1 cellular context compared by ENCODE assay signal in the genomic region with DNA sequence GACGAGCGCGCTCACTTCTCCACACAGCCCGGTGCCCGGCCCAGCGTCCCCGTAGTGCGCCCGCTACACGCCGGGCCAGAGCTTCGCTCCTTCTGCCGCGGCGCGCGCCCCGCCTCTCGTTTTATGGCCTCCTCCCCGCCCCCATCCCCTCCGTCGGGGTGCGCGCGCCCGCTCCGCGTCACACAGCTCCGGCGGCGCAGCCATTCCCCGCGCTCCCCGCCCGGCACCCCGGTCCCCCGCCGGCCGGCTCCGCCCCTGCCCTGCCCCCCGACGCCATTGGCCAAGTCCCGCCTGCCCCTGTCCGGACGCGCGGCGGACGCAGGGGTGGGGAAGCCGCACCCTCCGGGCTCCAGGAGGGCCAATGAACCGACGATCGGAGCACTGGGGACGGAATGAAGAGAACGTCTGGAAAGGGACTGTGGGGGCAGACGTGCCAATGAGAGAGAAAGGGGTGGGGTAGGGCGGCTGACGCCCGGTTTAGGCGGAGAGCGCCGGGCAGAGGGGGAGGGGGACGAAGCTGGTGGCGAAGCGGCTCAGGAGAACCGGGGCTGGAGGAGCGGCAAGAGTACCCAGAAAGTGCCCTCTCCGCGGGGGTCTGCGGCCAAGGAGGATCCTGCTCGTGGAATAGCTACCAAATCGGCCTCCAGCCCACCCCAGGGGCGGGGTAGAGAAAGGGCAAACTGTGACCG.
TF ChIP-seq lines count a peak whose summit lies in the region.

A gene with protein sequence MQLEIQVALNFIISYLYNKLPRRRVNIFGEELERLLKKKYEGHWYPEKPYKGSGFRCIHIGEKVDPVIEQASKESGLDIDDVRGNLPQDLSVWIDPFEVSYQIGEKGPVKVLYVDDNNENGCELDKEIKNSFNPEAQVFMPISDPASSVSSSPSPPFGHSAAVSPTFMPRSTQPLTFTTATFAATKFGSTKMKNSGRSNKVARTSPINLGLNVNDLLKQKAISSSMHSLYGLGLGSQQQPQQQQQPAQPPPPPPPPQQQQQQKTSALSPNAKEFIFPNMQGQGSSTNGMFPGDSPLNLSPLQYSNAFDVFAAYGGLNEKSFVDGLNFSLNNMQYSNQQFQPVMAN (minus strand): TSS at position 94 of the 689 bp plus-strand sequence. CDS start 2,337 bp downstream, outside the sequence.

TF ChIP-seq in HepG2, 621 proteins besides CTCF, POLR2A, EP300 and RAD21 (continued from another document and continues in another):
- TF ChIP-seq ZNF318 (CRISPR knock-in tag; IDR thresholded peaks at IDR 0.05) = peak; percentile 51; the same call in 1 of the 2 replicates
- 0 out of 2 replicates have a peak, but pooled peaks have one; percentile 24 for TF ChIP-seq DMTF1 (CRISPR knock-in tag; IDR thresholded peaks at IDR 0.05)
- TF ChIP-seq TRIM24 (CRISPR knock-in tag; IDR thresholded peaks at IDR 0.05) = no peak; the same call in 1 of the 2 replicates
- peak; percentile 69; the same call in 1 of the 2 replicates for TF ChIP-seq ZMYM4 (CRISPR knock-in tag; IDR thresholded peaks at IDR 0.05)
- 0 out of 2 replicates have a peak, but pooled peaks have one; percentile 0 for TF ChIP-seq ZNF30 (CRISPR knock-in tag; IDR thresholded peaks at IDR 0.05)
- TF ChIP-seq ZNF761 (CRISPR knock-in tag; conservative IDR thresholded peaks at IDR 0.05) = peak; percentile 80; the same call in 1 of the 2 replicates
- TF ChIP-seq JUN (CRISPR knock-in tag; IDR thresholded peaks at IDR 0.05) = no peak; the same call in 1 of the 2 replicates
- 0 out of 2 replicates have a peak, but pooled peaks have one; percentile 90 for TF ChIP-seq PAX8 (CRISPR knock-in tag; IDR thresholded peaks at IDR 0.05; ENCODE audit: borderline replicate concordance)
- peak; percentile 93 for TF ChIP-seq GTF2F1 (IDR thresholded peaks at IDR 0.05; ENCODE audit: low read length)
- TF ChIP-seq KLF11 (CRISPR knock-in tag; IDR thresholded peaks at IDR 0.05) = peak; percentile 97
- TF ChIP-seq ZBTB44 (CRISPR knock-in tag; IDR thresholded peaks at IDR 0.05) = peak; percentile 95
- TF ChIP-seq WIZ (CRISPR knock-in tag; IDR thresholded peaks at IDR 0.05) = no peak; the same call in 1 of the 2 replicates
- 0 out of 2 replicates have a peak, but pooled peaks have one; percentile 70 for TF ChIP-seq ZNF354B (CRISPR knock-in tag; IDR thresholded peaks at IDR 0.05)
- TF ChIP-seq ZSCAN21 (CRISPR knock-in tag; IDR thresholded peaks at IDR 0.05; ENCODE audit: borderline replicate concordance) = peak; percentile 96
- peak; percentile 80 for TF ChIP-seq CCAR2 (optimal IDR thresholded peaks at IDR 0.05; ENCODE audit: low read depth, low read length)
- TF ChIP-seq CENPT (CRISPR knock-in tag; IDR thresholded peaks at IDR 0.05; ENCODE audit: low read depth) = peak; percentile 75; the same call in 1 of the 2 replicates
- TF ChIP-seq ZNF564 (CRISPR knock-in tag; IDR thresholded peaks at IDR 0.05) = peak; percentile 91; the same call in 1 of the 2 replicates
- peak; percentile 83; the same call in 1 of the 2 replicates for TF ChIP-seq E2F2 (CRISPR knock-in tag; IDR thresholded peaks at IDR 0.05; ENCODE audit: borderline replicate concordance)
- TF ChIP-seq, protein P1, sequence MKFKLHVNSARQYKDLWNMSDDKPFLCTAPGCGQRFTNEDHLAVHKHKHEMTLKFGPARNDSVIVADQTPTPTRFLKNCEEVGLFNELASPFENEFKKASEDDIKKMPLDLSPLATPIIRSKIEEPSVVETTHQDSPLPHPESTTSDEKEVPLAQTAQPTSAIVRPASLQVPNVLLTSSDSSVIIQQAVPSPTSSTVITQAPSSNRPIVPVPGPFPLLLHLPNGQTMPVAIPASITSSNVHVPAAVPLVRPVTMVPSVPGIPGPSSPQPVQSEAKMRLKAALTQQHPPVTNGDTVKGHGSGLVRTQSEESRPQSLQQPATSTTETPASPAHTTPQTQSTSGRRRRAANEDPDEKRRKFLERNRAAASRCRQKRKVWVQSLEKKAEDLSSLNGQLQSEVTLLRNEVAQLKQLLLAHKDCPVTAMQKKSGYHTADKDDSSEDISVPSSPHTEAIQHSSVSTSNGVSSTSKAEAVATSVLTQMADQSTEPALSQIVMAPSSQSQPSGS (CRISPR knock-in tag; IDR thresholded peaks at IDR 0.05) = peak; percentile 78
- peak; percentile 74; the same call in 1 of the 2 replicates for TF ChIP-seq SMAD9 (CRISPR knock-in tag; IDR thresholded peaks at IDR 0.05)
- no peak for TF ChIP-seq NFE2L1 (CRISPR knock-in tag; IDR thresholded peaks at IDR 0.05; ENCODE audit: borderline replicate concordance)
- TF ChIP-seq, protein P2, sequence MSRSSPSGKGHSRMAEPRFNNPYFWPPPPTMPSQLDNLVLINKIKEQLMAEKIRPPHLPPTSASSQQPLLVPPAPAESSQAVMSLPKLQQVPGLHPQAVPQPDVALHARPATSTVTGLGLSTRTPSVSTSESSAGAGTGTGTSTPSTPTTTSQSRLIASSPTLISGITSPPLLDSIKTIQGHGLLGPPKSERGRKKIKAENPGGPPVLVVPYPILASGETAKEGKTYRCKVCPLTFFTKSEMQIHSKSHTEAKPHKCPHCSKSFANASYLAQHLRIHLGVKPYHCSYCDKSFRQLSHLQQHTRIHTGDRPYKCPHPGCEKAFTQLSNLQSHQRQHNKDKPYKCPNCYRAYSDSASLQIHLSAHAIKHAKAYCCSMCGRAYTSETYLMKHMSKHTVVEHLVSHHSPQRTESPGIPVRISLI (CRISPR knock-in tag; IDR thresholded peaks at IDR 0.05; ENCODE audit: borderline replicate concordance) = peak; percentile 51; the same call in 1 of the 2 replicates
- peak; percentile 91 for TF ChIP-seq DR1 (CRISPR knock-in tag; IDR thresholded peaks at IDR 0.05)
- peak; percentile 66 for TF ChIP-seq RXRB (CRISPR knock-in tag; IDR thresholded peaks at IDR 0.05; ENCODE audit: borderline replicate concordance)
- peak; percentile 85; the same call in 1 of the 2 replicates for TF ChIP-seq EEA1 (CRISPR knock-in tag; IDR thresholded peaks at IDR 0.05; ENCODE audit: borderline replicate concordance)
- peak; percentile 71; the same call in 1 of the 2 replicates for TF ChIP-seq ZFP90 (CRISPR knock-in tag; IDR thresholded peaks at IDR 0.05; ENCODE audit: borderline replicate concordance)
- TF ChIP-seq, protein P3, sequence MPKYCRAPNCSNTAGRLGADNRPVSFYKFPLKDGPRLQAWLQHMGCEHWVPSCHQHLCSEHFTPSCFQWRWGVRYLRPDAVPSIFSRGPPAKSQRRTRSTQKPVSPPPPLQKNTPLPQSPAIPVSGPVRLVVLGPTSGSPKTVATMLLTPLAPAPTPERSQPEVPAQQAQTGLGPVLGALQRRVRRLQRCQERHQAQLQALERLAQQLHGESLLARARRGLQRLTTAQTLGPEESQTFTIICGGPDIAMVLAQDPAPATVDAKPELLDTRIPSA (CRISPR knock-in tag; IDR thresholded peaks at IDR 0.05; ENCODE audit: borderline replicate concordance) = peak; percentile 97
- TF ChIP-seq, protein P4, sequence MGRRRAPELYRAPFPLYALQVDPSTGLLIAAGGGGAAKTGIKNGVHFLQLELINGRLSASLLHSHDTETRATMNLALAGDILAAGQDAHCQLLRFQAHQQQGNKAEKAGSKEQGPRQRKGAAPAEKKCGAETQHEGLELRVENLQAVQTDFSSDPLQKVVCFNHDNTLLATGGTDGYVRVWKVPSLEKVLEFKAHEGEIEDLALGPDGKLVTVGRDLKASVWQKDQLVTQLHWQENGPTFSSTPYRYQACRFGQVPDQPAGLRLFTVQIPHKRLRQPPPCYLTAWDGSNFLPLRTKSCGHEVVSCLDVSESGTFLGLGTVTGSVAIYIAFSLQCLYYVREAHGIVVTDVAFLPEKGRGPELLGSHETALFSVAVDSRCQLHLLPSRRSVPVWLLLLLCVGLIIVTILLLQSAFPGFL (CRISPR knock-in tag; IDR thresholded peaks at IDR 0.05) = no peak
- TF ChIP-seq, protein P5, sequence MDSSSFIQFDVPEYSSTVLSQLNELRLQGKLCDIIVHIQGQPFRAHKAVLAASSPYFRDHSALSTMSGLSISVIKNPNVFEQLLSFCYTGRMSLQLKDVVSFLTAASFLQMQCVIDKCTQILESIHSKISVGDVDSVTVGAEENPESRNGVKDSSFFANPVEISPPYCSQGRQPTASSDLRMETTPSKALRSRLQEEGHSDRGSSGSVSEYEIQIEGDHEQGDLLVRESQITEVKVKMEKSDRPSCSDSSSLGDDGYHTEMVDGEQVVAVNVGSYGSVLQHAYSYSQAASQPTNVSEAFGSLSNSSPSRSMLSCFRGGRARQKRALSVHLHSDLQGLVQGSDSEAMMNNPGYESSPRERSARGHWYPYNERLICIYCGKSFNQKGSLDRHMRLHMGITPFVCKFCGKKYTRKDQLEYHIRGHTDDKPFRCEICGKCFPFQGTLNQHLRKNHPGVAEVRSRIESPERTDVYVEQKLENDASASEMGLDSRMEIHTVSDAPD (CRISPR knock-in tag; IDR thresholded peaks at IDR 0.05) = peak; percentile 44; the same call in 1 of the 2 replicates
- peak; percentile 79; the same call in 1 of the 2 replicates for TF ChIP-seq SPEN (CRISPR knock-in tag; IDR thresholded peaks at IDR 0.05; ENCODE audit: low read depth)
